ENCODE assay signal across 22 cellular contexts in genomic region chr2:216482640-216483039, GRCh38.
"Had no signal": no experiment of that assay in that cellular context is flagged by ENCODE, and none has a peak within 500 bp of the region (broad histone marks: within the 10 kb centered on the region; RNA-seq: fewer than 3 reads in every experiment).

No MANE protein-coding gene starts in this region.

- H3K27ac Mint-ChIP-seq: mesothelial cell of epicardium had no signal

- H3K4me3 ChIP-seq: coronary artery, dorsolateral prefrontal cortex, esophagus muscularis mucosa, heart right ventricle, left lung, lower lobe of right lung, mucosa of descending colon had no signal

- FAIRE-seq: colon, endothelial cell of umbilical vein, frontal cortex, islet of Langerhans, keratinocyte had no signal

- DNase-seq: dermis blood vessel endothelial cell; dorsolateral prefrontal cortex; effector CD4-positive, alpha-beta T cell; effector memory CD4-positive, alpha-beta T cell; foreskin keratinocyte; glutamatergic neuron; heart right ventricle; hippocampal formation; left cardiac atrium; left lung; left ventricle myocardium superior; lower lobe of right lung; mesenchymal stem cell; mucosa of descending colon had no signal

- H3K4me1 ChIP-seq: esophagus muscularis mucosa, lower lobe of right lung had no signal

- H3K4me3 Mint-ChIP-seq: mesothelial cell of epicardium had no signal

- ATAC-seq: foreskin keratinocyte, heart right ventricle, left cardiac atrium, left lung, left ventricle myocardium superior, lower lobe of right lung, mucosa of descending colon had no signal

- H3K27me3 ChIP-seq: dorsolateral prefrontal cortex, esophagus muscularis mucosa, foreskin keratinocyte, heart right ventricle, left lung had no signal

- H3K9me3 Mint-ChIP-seq: mesothelial cell of epicardium had no signal

- H3K4me1 Mint-ChIP-seq: mesothelial cell of epicardium had no signal

- H3K27ac ChIP-seq: coronary artery, dorsolateral prefrontal cortex, esophagus muscularis mucosa, foreskin keratinocyte, heart right ventricle, left lung, lower lobe of right lung had no signal

- H3K9me3 ChIP-seq: esophagus muscularis mucosa, heart right ventricle, left lung, lower lobe of right lung, mucosa of descending colon had no signal
